9 cellular contexts compared by ENCODE assay signal in the genomic region with DNA sequence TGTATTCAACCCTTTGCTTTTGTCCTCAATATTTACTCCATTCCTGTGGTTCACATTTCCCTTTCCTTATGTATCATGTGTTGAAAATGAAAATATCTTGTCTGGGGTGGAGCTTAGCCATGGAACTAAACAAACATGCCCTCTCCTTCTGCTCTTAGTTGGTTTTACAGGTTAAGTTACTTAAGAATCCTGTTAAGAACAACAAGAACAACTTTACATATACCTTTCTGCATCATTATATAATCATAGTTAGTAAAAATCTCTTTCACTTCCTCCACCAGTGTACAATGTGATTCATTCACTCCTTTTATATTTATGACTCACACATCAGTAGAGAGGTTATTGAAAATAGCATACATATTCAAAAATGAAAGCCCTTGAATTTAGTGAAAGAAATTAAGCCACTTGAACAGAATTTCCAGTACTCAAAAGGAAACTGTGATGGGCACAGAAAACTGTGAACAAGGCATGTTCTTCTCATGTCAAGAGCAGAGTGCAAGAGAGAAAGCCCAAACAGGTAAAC.
DNase-seq lines count a peak whose midpoint lies in the region; ATAC-seq and TF ChIP-seq lines count a peak whose summit lies in the region.
"Had no signal": no experiment of that assay in that cellular context is flagged by ENCODE, and none has a peak within 500 bp of the region (broad histone marks: within the 10 kb centered on the region; RNA-seq: fewer than 3 reads in every experiment).

No MANE protein-coding gene starts in this region.

- H2AFZ ChIP-seq in ACC112 (ENCODE audit: low read length, unreplicated experiment): no peak overlapping the region

- H3K4me3 Mint-ChIP-seq in WTC11: no peak overlapping the region

- H3K9me3 ChIP-seq in body of pancreas: no peaks in the 10 kb centered on the region
- no peaks in the 10 kb centered on the region for H3K9me3 ChIP-seq in right lobe of liver
- H3K9me3 ChIP-seq: lower lobe of right lung had no signal

- peaks cover 4% of the 10 kb centered on the region for H3K9me3 Mint-ChIP-seq in WTC11

- ATAC-seq in GM19328 (IDR thresholded peaks at IDR 0.05; ENCODE audit: unreplicated experiment) (peak; percentile 82), HG03139 (IDR thresholded peaks at IDR 0.05; ENCODE audit: unreplicated experiment) (peak; percentile 86), body of pancreas (peak; percentile 45), right lobe of liver (no peak), WTC11 (no peak)

- intact Hi-C loops in body of pancreas (cut with DNase I): no loop called here
- intact Hi-C loops in right lobe of liver (cut with DNase I): no loop called here

- H3K27me3 Mint-ChIP-seq in WTC11 (ENCODE audit: low read depth): no peaks in the 10 kb centered on the region

- no peak overlapping the region for H3K27ac Mint-ChIP-seq in WTC11

- peaks cover 9% of the 10 kb centered on the region for H3K36me3 Mint-ChIP-seq in WTC11

- DNase-seq in body of pancreas (no peak), NCI-H2171 treated with DMSO at 0.1 percent for 48 hours (lab: John Stamatoyannopoulos, UW) (no peak), middle frontal gyrus (ENCODE audit: extremely low spot score, low spot score) (no peak), right lobe of liver (no peak), WTC11 (ENCODE audit: low spot score) (no peak)
- DNase-seq: lower lobe of right lung had no signal

- H3K4me1 Mint-ChIP-seq in WTC11: peaks cover 12% of the 10 kb centered on the region

- H3K36me3 ChIP-seq in ACC112 (ENCODE audit: insufficient read depth, low read length) (no peaks in the 10 kb centered on the region), body of pancreas (replicated peaks in 1 of 2; ENCODE audit: insufficient read depth in 1 of 2, low read depth in 2 of 2) (no peaks in the 10 kb centered on the region), right lobe of liver (no peaks in the 10 kb centered on the region)
- H3K36me3 ChIP-seq: lower lobe of right lung had no signal

- H3K4me1 ChIP-seq in ACC112 (ENCODE audit: control insufficient read depth, insufficient read depth, low read length, unreplicated experiment) (peaks cover 11% of the 10 kb centered on the region), body of pancreas (peaks cover 18% of the 10 kb centered on the region), right lobe of liver (no peaks in the 10 kb centered on the region)
- H3K4me1 ChIP-seq: lower lobe of right lung had no signal

- H3K4me3 ChIP-seq in ACC112 (ENCODE audit: low read depth, low read length) (peak overlapping the region; percentile 26; the same call in 1 of the 2 replicates), body of pancreas (no peak overlapping the region), right lobe of liver (no peak overlapping the region)
- H3K4me3 ChIP-seq: lower lobe of right lung had no signal

- CTCF ChIA-PET in WTC11 (lab: Charles Lee): no interaction called here

- POLR2A ChIA-PET in WTC11 (lab: Charles Lee): no interaction called here

- H3K27me3 ChIP-seq in ACC112 (ENCODE audit: insufficient read depth, low read length) (no peaks in the 10 kb centered on the region), body of pancreas (no peaks in the 10 kb centered on the region), right lobe of liver (no peaks in the 10 kb centered on the region)

- TF ChIP-seq POLR2A in body of pancreas (IDR thresholded peaks at IDR 0.05) (no peak), right lobe of liver (IDR thresholded peaks at IDR 0.05) (no peak)

- no peaks in the 10 kb centered on the region for H3K79me2 ChIP-seq in ACC112 (ENCODE audit: control insufficient read depth, insufficient read depth, low read length, unreplicated experiment)

- no peak for TF ChIP-seq CTCF in body of pancreas (IDR thresholded peaks at IDR 0.05)
- no peak for TF ChIP-seq CTCF in right lobe of liver (IDR thresholded peaks at IDR 0.05)
- no peak for TF ChIP-seq CTCF in WTC11 (IDR thresholded peaks at IDR 0.05)

- no peak overlapping the region for H3K27ac ChIP-seq in ACC112 (ENCODE audit: low read depth, low read length)
- H3K27ac ChIP-seq in body of pancreas: peak overlapping the region in 2 of 4 donors; percentile 5 to 20
- H3K27ac ChIP-seq in right lobe of liver: no peak overlapping the region
- H3K27ac ChIP-seq: lower lobe of right lung had no signal

TF ChIP-seq in WTC11, 78 proteins besides CTCF, POLR2A, EP300 and RAD21:
- TF ChIP-seq MXD4 (CRISPR knock-in tag; IDR thresholded peaks at IDR 0.05; ENCODE audit: borderline replicate concordance) (no peak), RORB (CRISPR knock-in tag; IDR thresholded peaks at IDR 0.05) (no peak), ZNF396 (CRISPR knock-in tag; IDR thresholded peaks at IDR 0.05; ENCODE audit: borderline replicate concordance) (no peak), MAX (CRISPR knock-in tag; IDR thresholded peaks at IDR 0.05) (no peak)
TF ChIP-seq in WTC11: peak in this region for 0.

Comparison
In these comparisons a context has a peak if more than half of its experiments do, and no peak if none do; other contexts are left out.
1. ATAC-seq: peak in GM19328 (single experiment), HG03139 (single experiment) and body of pancreas (single experiment); none in right lobe of liver (0 of 4) and WTC11 (single experiment).